In the genomic region with DNA sequence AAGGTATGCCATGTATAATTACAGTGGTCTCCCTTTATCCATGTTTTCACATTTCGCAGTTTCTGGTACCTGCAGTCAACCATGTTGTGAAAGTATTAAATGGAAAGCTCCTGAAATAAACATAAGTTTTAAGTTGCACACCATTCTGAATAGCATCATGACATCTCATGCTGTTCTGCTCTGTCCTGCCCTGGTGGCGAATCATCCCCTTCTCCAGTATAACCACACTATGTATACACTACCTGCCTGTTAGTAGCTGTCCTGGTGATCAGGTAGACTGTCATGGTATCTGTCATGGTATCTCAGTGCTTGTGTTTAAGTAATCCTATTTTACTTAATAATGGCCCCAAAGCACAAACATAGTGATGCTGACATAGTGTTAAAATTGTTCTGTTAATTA, we compare ENCODE assay signal across 25 cellular contexts.
"Had no signal": no experiment of that assay in that cellular context is flagged by ENCODE, and none has a peak within 500 bp of the region (broad histone marks: within the 10 kb centered on the region; RNA-seq: fewer than 3 reads in every experiment).

No MANE protein-coding gene starts in this region.

- H3K9me3 Mint-ChIP-seq: activated CD4-positive, alpha-beta T cell treated with anti-CD3 and anti-CD28 coated beads, Interleukin-2, amount 10 ng/mL, durations not matched to agents 7 days and 5 days; dendritic cell treated with granulocyte-macrophage colony-stimulating factor and Interleukin-4, amounts not matched to agents 40 ng/mL and 50 ng/mL, for 4 days had no signal

- H3K4me3 ChIP-seq: ascending aorta, left lung, skin epidermis, thoracic aorta, upper lobe of right lung had no signal

- DNase-seq: activated CD4-positive, alpha-beta T cell treated with anti-CD3 and anti-CD28 coated beads, Interleukin-2, amount 10 ng/mL, durations not matched to agents 7 days and 5 days; activated CD8-positive, alpha-beta memory T cell treated with anti-CD3 and anti-CD28 coated beads, Interleukin-2, amount 50 U/mL, for 48 hours; activated effector memory CD4-positive, alpha-beta T cell treated with Interleukin-2 at 50 U/mL for 16 hours; activated naive CD4-positive, alpha-beta T cell treated with anti-CD3 and anti-CD28 coated beads, Interleukin-2, amount 50 U/mL, for 16 hours; activated T-cell treated with anti-CD3 and anti-CD28 coated beads, Interleukin-2, amount 50 U/mL, for 48 hours; cerebellar nuclear complex; effector CD8-positive, alpha-beta T cell; foreskin melanocyte; glutamatergic neuron; hypothalamus; islet precursor cell; left lung; midbrain; right cardiac atrium; stimulated activated CD4-positive, alpha-beta T cell treated with anti-CD3 and anti-CD28 coated beads, Interleukin-15, amount 100 ng/mL, for 24 hours; stimulated activated CD4-positive, alpha-beta T cell treated with anti-CD3 and anti-CD28 coated beads, Interleukin-2, amount 100 ng/mL, for 48 hours; T1000; upper lobe of right lung had no signal

- ATAC-seq: activated CD4-positive, CD25-positive, alpha-beta regulatory T cell treated with anti-CD3 and anti-CD28 coated beads, Interleukin-2, amount 50 U/mL, for 24 hours; left lung; right cardiac atrium had no signal

- H3K27me3 ChIP-seq: ascending aorta, left lung, upper lobe of right lung had no signal

- H3K4me3 Mint-ChIP-seq: activated CD4-positive, alpha-beta T cell treated with anti-CD3 and anti-CD28 coated beads, Interleukin-2, amount 10 ng/mL, durations not matched to agents 7 days and 5 days; dendritic cell treated with granulocyte-macrophage colony-stimulating factor and Interleukin-4, amounts not matched to agents 40 ng/mL and 50 ng/mL, for 4 days had no signal

- H3K36me3 ChIP-seq: ascending aorta, left lung, thoracic aorta, upper lobe of right lung had no signal

- H3K27ac ChIP-seq: ascending aorta, left lung, skin epidermis, thoracic aorta, upper lobe of right lung had no signal

- H3K27me3 Mint-ChIP-seq: activated CD4-positive, alpha-beta T cell treated with anti-CD3 and anti-CD28 coated beads, Interleukin-2, amount 10 ng/mL, durations not matched to agents 7 days and 5 days; dendritic cell treated with granulocyte-macrophage colony-stimulating factor and Interleukin-4, amounts not matched to agents 40 ng/mL and 50 ng/mL, for 4 days; progenitor cell of endocrine pancreas had no signal

- H3K9me3 ChIP-seq: ascending aorta, left lung, thoracic aorta, upper lobe of right lung had no signal

- FAIRE-seq: endothelial cell of umbilical vein had no signal

- H3K27ac Mint-ChIP-seq: activated CD4-positive, alpha-beta T cell treated with anti-CD3 and anti-CD28 coated beads, Interleukin-2, amount 10 ng/mL, durations not matched to agents 7 days and 5 days; dendritic cell treated with granulocyte-macrophage colony-stimulating factor and Interleukin-4, amounts not matched to agents 40 ng/mL and 50 ng/mL, for 4 days had no signal

- H3K4me1 ChIP-seq: ascending aorta had no signal
